In the genomic region with DNA sequence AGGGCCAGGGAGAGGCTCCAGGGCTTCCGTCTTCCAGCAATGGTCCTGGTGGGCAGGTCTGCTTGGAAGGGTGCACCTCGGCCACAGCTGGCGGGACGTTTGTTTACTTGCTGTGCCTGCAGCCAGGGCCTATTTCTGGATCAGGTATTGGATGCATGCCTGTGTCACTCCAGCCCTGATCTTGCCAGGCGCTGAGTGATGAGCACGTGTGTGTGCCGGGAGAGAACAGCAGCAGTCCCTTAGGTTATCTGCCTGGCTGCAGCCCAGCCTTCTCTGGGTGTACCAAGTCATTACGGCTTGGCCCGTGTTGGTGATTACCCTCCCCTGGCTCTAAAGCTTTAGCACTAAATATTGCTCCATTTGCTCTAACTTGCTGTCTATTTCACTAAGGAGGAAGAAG, we compare ENCODE assay signal across 15 cellular contexts. TPM values are rescaled to one million over a fixed set of nuclear protein-coding genes. Genes with fewer than 3 reads are reported as not detected.
A peak's percentile ranks its signal among the peaks of the same experiment; 100 is the strongest.
DNase-seq lines count a peak whose midpoint lies in the region; ATAC-seq lines count a peak whose summit lies in the region.
"Had no signal": no experiment of that assay in that cellular context is flagged by ENCODE, and none has a peak within 500 bp of the region (broad histone marks: within the 10 kb centered on the region; RNA-seq: fewer than 3 reads in every experiment).

No MANE protein-coding gene starts in this region.

- H3K9ac ChIP-seq in skeletal muscle tissue (ENCODE audit: low read depth in 1 of 3, low read length in 3 of 3), result peak overlapping the region in 2 of 3 donors; percentile 36 to 58

- peaks cover 44 to 73% (median 52%) of the 10 kb centered on the region in 3 donors for H3K4me1 ChIP-seq in skeletal muscle tissue (ENCODE audit: control insufficient read depth in 3 of 3, insufficient read depth in 3 of 3, low read length in 3 of 3)

- DNase-seq in Right ventricle myocardium inferior (ENCODE audit: missing footprints) (peak; percentile 90), hypothalamus (lab: John Stamatoyannopoulos, UW) (no peak), anterior cingulate cortex (lab: John Stamatoyannopoulos, UW) (no peak)
- DNase-seq in activated CD4-positive, alpha-beta T cell treated with anti-CD3 and anti-CD28 coated beads for 1 hour, result no peak
- DNase-seq: activated CD4-positive, alpha-beta T cell treated with anti-CD3 and anti-CD28 coated beads, Interleukin-2, amount 50 U/mL, for 4 hours; aorta; C1 segment of cervical spinal cord; cortex of kidney; natural killer cell; NCI-H146; NCI-H69 had no signal

- ATAC-seq in GM18867 (IDR thresholded peaks at IDR 0.05; ENCODE audit: unreplicated experiment) (peak; percentile 8), HG03457 (IDR thresholded peaks at IDR 0.05; ENCODE audit: unreplicated experiment) (peak; percentile 10), Right ventricle myocardium inferior (peak; percentile 95), HG03571 (IDR thresholded peaks at IDR 0.05; ENCODE audit: unreplicated experiment) (no peak)
- ATAC-seq: natural killer cell had no signal

- peak overlapping the region; percentile 19 to 52 (median 41) for H3K4me3 ChIP-seq in skeletal muscle tissue (ENCODE audit: low read length in 3 of 3)

- H3K27me3 ChIP-seq in skeletal muscle tissue (ENCODE audit: control insufficient read depth in 3 of 3, insufficient read depth in 3 of 3, low read length in 3 of 3), result no peaks in the 10 kb centered on the region

- peak overlapping the region; percentile 93 for H3K27ac ChIP-seq in skeletal muscle tissue (ENCODE audit: low read depth, low read length)

- no peaks in the 10 kb centered on the region for H3K9me3 ChIP-seq in skeletal muscle tissue (ENCODE audit: control insufficient read depth in 3 of 3, low read length in 3 of 3)

- intact Hi-C loops in Right ventricle myocardium inferior (cut with DNase I), result no loop called here

- peaks cover 0 to 12% (median 0%) of the 10 kb centered on the region in 3 donors for H3K36me3 ChIP-seq in skeletal muscle tissue (ENCODE audit: control insufficient read depth in 3 of 3, insufficient read depth in 3 of 3, low read length in 3 of 3)

RNA-seq across cellular contexts. Expression of a gene that starts 14.9 kb away (rescaled TPM):
- total RNA-seq in Right ventricle myocardium inferior (15.6 TPM), skeletal muscle tissue (11.0 TPM)

RNA-seq across cellular contexts. Expression of a gene that starts 19.2 kb away (rescaled TPM):
- total RNA-seq in Right ventricle myocardium inferior (8.3 TPM), skeletal muscle tissue (10.4 TPM)

RNA-seq across cellular contexts. Expression of a gene that starts 44.2 kb away (rescaled TPM):
- 0.54 TPM for total RNA-seq in Right ventricle myocardium inferior
- total RNA-seq in skeletal muscle tissue, result 6.3 TPM
